8 cellular contexts compared by ENCODE assay signal in genomic region chr19:7507884-7508283, GRCh38. TPM values are rescaled to one million over a fixed set of nuclear protein-coding genes. Genes with fewer than 3 reads are reported as not detected.
DNase-seq lines count a peak whose midpoint lies in the region; ATAC-seq and TF ChIP-seq lines count a peak whose summit lies in the region.

No MANE protein-coding gene starts in this region.

- no peaks in the 10 kb centered on the region for H3K27me3 ChIP-seq in upper lobe of left lung

- no peak for TF ChIP-seq CTCF in Calu3 (IDR thresholded peaks at IDR 0.05; ENCODE audit: unreplicated experiment)
- TF ChIP-seq CTCF in upper lobe of left lung (IDR thresholded peaks at IDR 0.05) = no peak

- no peaks in the 10 kb centered on the region for H3K36me3 ChIP-seq in upper lobe of left lung

- no peak overlapping the region for H3K27ac Mint-ChIP-seq in Calu3 (ENCODE audit: unreplicated experiment)
- no peak overlapping the region for H3K27ac Mint-ChIP-seq in activated T-cell treated with anti-CD3 and anti-CD28 coated beads, Interleukin-2, amount 50 U/mL, for 72 hours

- H3K4me3 Mint-ChIP-seq in Calu3 (ENCODE audit: low read depth, unreplicated experiment) = no peak overlapping the region
- no peak overlapping the region for H3K4me3 Mint-ChIP-seq in activated T-cell treated with anti-CD3 and anti-CD28 coated beads, Interleukin-2, amount 50 U/mL, for 72 hours

- whole genome bisulfite sequencing in upper lobe of left lung, 2 donors = 37 to 45% methylated on average over 7 to 11 of the region's 11 CpGs

- peaks cover 16 to 37% (median 20%) of the 10 kb centered on the region in 4 donors for H3K4me1 ChIP-seq in upper lobe of left lung

- H3K4me3 ChIP-seq in upper lobe of left lung = no peak overlapping the region

- no peaks in the 10 kb centered on the region for H3K9me3 Mint-ChIP-seq in Calu3 (ENCODE audit: low read depth, unreplicated experiment)
- H3K9me3 Mint-ChIP-seq in activated T-cell treated with anti-CD3 and anti-CD28 coated beads, Interleukin-2, amount 50 U/mL, for 72 hours = no peaks in the 10 kb centered on the region

- H3K9me3 ChIP-seq in upper lobe of left lung = no peaks in the 10 kb centered on the region

- peaks cover 12% of the 10 kb centered on the region for H3K27me3 Mint-ChIP-seq in Calu3 (ENCODE audit: unreplicated experiment)
- H3K27me3 Mint-ChIP-seq in activated T-cell treated with anti-CD3 and anti-CD28 coated beads, Interleukin-2, amount 50 U/mL, for 72 hours (ENCODE audit: low read depth) = peaks cover 19% of the 10 kb centered on the region

- peak in 1 of 2 donors; percentile 47 for ATAC-seq in activated T-cell treated with anti-CD3 and anti-CD28 coated beads, Interleukin-2, amount 50 U/mL, for 72 hours (replicated peaks in 1 of 2)
- ATAC-seq in upper lobe of left lung (ENCODE audit: low FRiP score in 2 of 2) (peak; percentile 79 to 84), HG02885 (IDR thresholded peaks at IDR 0.05; ENCODE audit: poor library complexity, unreplicated experiment) (no peak), HG03442 (IDR thresholded peaks at IDR 0.05; ENCODE audit: unreplicated experiment) (no peak), HG03196 (IDR thresholded peaks at IDR 0.05; ENCODE audit: unreplicated experiment) (no peak)

- peaks cover 8% of the 10 kb centered on the region for H3K4me1 Mint-ChIP-seq in Calu3 (ENCODE audit: low read depth, unreplicated experiment)
- peaks cover 14% of the 10 kb centered on the region for H3K4me1 Mint-ChIP-seq in activated T-cell treated with anti-CD3 and anti-CD28 coated beads, Interleukin-2, amount 50 U/mL, for 72 hours (ENCODE audit: low read depth)

- intact Hi-C loops in Calu3 (cut with micrococcal nuclease; ENCODE audit: unreplicated experiment) = no loop called here

- no peak for TF ChIP-seq EP300 in upper lobe of left lung (IDR thresholded peaks at IDR 0.05)

- H3K27ac ChIP-seq in upper lobe of left lung = peak overlapping the region in 2 of 4 donors; percentile 60 to 74

- CTCF ChIA-PET in Calu3 (lab: Charles Lee) = interaction anchor here (0.5 kb wide), 1 partner anchor 55 kb away, joined by 4 read pairs; no protein-coding TSS in a partner anchor

- H3K36me3 Mint-ChIP-seq in Calu3 (ENCODE audit: insufficient read depth, unreplicated experiment) = peaks cover 5% of the 10 kb centered on the region
- H3K36me3 Mint-ChIP-seq in activated T-cell treated with anti-CD3 and anti-CD28 coated beads, Interleukin-2, amount 50 U/mL, for 72 hours (ENCODE audit: insufficient read depth in 2 of 2) = no peaks in the 10 kb centered on the region

- no peak for TF ChIP-seq POLR2A in upper lobe of left lung (IDR thresholded peaks at IDR 0.05)

- peak; percentile 90 for DNase-seq in Calu3
- DNase-seq in LHCN-M2 (ENCODE audit: low read depth) = peak; percentile 85
- DNase-seq in activated T-cell treated with anti-CD3 and anti-CD28 coated beads, Interleukin-2, amount 50 U/mL, for 72 hours = peak; percentile 46
- DNase-seq in iPS-NIHi11 (ENCODE audit: low spot score) = peak; percentile 82
- DNase-seq in upper lobe of left lung = peak; percentile 87 to 88

- no TSS peak for BruUV-seq in Calu3 (replicated peaks; lab: Mats Ljungman, UMichigan)

RNA-seq across cellular contexts. Expression of gene ZNF358, which starts 8.0 kb away (rescaled TPM):
- total RNA-seq in Calu3 (2022) = 22.6 and 23.8 TPM in 2 replicates
- 59.1 and 59.6 TPM in 2 replicates for total RNA-seq in LHCN-M2 (2014; rRNA removed)
- polyA plus RNA-seq in LHCN-M2 (2012) = 65.2 TPM
- total RNA-seq in activated T-cell treated with anti-CD3 and anti-CD28 coated beads, Interleukin-2, amount 50 U/mL, for 72 hours = 10 to 100 TPM; 13.6 to 14.1 TPM
- 100 to 1,000 TPM in 1 of 6 donors, 10 to 100 TPM in 5; 31.1 to 116 (median 57.8) TPM for total RNA-seq in upper lobe of left lung

RNA-seq across cellular contexts. Expression of gene MCOLN1, which starts 14.5 kb away (rescaled TPM):
- total RNA-seq in Calu3 (2022) (13.1 TPM in 2 replicates), LHCN-M2 (2014; rRNA removed) (7.4 and 8.9 TPM in 2 replicates), upper lobe of left lung (100 to 1,000 TPM in 2 of 6 donors, 10 to 100 TPM in 4; 12.9 to 118 (median 69.7) TPM)
- 27.1 TPM for polyA plus RNA-seq in LHCN-M2 (2012)
- 10 to 100 TPM in 1 of 2 donors, 1 to 10 TPM in 1; 9.5 to 11.8 TPM for total RNA-seq in activated T-cell treated with anti-CD3 and anti-CD28 coated beads, Interleukin-2, amount 50 U/mL, for 72 hours

RNA-seq across cellular contexts. Expression of gene PEX11G, which starts 19.0 kb away (rescaled TPM):
- total RNA-seq in Calu3 (2022) (1.3 and 3.4 TPM in 2 replicates), LHCN-M2 (2014; rRNA removed) (3.5 and 3.8 TPM in 2 replicates), upper lobe of left lung (1 to 10 TPM; 2.3 to 9.1 (median 5.4) TPM)
- 3.5 TPM for polyA plus RNA-seq in LHCN-M2 (2012)
- total RNA-seq in activated T-cell treated with anti-CD3 and anti-CD28 coated beads, Interleukin-2, amount 50 U/mL, for 72 hours = 1 to 10 TPM; 1.1 to 3.4 TPM

RNA-seq across cellular contexts. Expression of gene PNPLA6, which starts 27.6 kb away (rescaled TPM):
- total RNA-seq in Calu3 (2022) (51.3 and 60.1 TPM in 2 replicates), LHCN-M2 (2014; rRNA removed) (64.7 and 81.5 TPM in 2 replicates), upper lobe of left lung (100 to 1,000 TPM; 125 to 412 (median 328) TPM)
- 83.7 TPM for polyA plus RNA-seq in LHCN-M2 (2012)
- 100 to 1,000 TPM; 102 to 144 TPM for total RNA-seq in activated T-cell treated with anti-CD3 and anti-CD28 coated beads, Interleukin-2, amount 50 U/mL, for 72 hours

Comparison
In these comparisons a context has a peak if more than half of its experiments do, and no peak if none do; other contexts are left out.
1. ATAC-seq: peak in upper lobe of left lung (2 of 2); none in HG02885 (single experiment), HG03442 (single experiment) and HG03196 (single experiment).
2. Peak in every context shown above with its lines, with median percentiles within 50 percentile points of each other: DNase-seq.